In genomic region chrX:67503453-67503852, GRCh38 we compare ENCODE assay signal across 2 cellular contexts.
TF ChIP-seq lines count a peak whose summit lies in the region.

No MANE protein-coding gene starts in this region.

TF ChIP-seq in A549, 52 proteins besides CTCF, POLR2A, EP300 and RAD21:
- TF ChIP-seq TFCP2L1 (CRISPR knock-in tag; IDR thresholded peaks at IDR 0.05) (no peak), MAFK (IDR thresholded peaks at IDR 0.05; ENCODE audit: partially characterized antibody) (peak; percentile 53), SMC3 (IDR thresholded peaks at IDR 0.05) (no peak), KDM1A (IDR thresholded peaks at IDR 0.05; ENCODE audit: low read depth) (no peak), HOXB5 (CRISPR knock-in tag; IDR thresholded peaks at IDR 0.05) (no peak)

TF ChIP-seq in IMR-90, 13 proteins besides CTCF, POLR2A, EP300 and RAD21:
- TF ChIP-seq CEBPB (IDR thresholded peaks at IDR 0.05; ENCODE audit: low read depth, low read length) = no peak
- TF ChIP-seq MAFK (IDR thresholded peaks at IDR 0.05; ENCODE audit: low read depth, low read length) = peak; percentile 68
